9 cellular contexts compared by ENCODE assay signal in the genomic region with DNA sequence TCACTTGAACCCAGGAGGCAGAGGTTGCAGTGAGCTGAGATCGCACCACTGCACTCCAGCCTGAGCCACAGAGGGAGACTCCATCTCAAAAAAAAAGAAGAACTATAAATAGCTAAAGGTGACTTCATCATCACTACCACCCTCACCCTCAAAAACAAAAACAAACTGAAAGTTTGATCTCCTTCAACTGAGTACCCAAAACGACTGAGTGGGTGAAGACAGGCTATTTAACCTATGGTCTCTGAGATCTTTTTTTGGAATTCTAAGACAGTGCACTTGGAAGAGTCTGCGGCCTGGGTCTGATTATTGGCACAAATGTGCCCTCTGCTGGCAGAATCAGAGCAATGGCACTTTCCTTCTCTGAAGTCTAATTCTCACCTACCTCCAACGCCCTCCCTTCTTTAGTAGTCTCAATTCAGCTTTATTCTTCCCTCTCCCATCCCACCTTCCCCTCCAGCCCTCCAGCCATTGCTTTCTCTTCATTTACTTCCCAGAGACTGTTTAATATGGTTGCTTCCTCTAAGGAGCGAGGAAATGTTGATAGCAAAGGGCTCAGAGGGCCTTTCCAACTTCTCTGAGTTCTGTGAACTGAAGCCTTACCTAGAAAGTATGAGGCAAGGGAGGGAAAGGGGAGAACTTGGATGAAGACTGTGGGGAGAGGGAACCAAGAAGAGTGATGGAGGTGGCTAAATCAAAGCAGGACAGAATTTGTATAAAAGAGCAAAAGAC. TPM values are rescaled to one million over a fixed set of nuclear protein-coding genes. Genes with fewer than 3 reads are reported as not detected.
DNase-seq lines count a peak whose midpoint lies in the region; ATAC-seq and TF ChIP-seq lines count a peak whose summit lies in the region.
"Had no signal": no experiment of that assay in that cellular context is flagged by ENCODE, and none has a peak within 500 bp of the region (broad histone marks: within the 10 kb centered on the region; RNA-seq: fewer than 3 reads in every experiment).

No MANE protein-coding gene starts in this region.

- no peaks in the 10 kb centered on the region for H3K36me3 Mint-ChIP-seq in activated naive CD8-positive, alpha-beta T cell treated with anti-CD3 and anti-CD28 coated beads for 36 hours
- H3K36me3 Mint-ChIP-seq in glutamatergic neuron (ENCODE audit: unreplicated experiment) = no peaks in the 10 kb centered on the region

- ATAC-seq in GM19455 (IDR thresholded peaks at IDR 0.05; ENCODE audit: unreplicated experiment) = no peak

- H3K9me3 Mint-ChIP-seq in activated naive CD8-positive, alpha-beta T cell treated with anti-CD3 and anti-CD28 coated beads for 36 hours = no peaks in the 10 kb centered on the region
- peaks cover 8% of the 10 kb centered on the region for H3K9me3 Mint-ChIP-seq in glutamatergic neuron (ENCODE audit: unreplicated experiment)

- no peaks in the 10 kb centered on the region for H3K36me3 ChIP-seq in SJCRH30

- peak; percentile 19 for DNase-seq in NCI-H2107 treated with DMSO at 0.1 percent for 48 hours (lab: John Stamatoyannopoulos, UW; ENCODE audit: unreplicated experiment)
- DNase-seq in NCI-H2107 (lab: John Stamatoyannopoulos, UW) = no peak
- peak; percentile 63 for DNase-seq in LHCN-M2 (ENCODE audit: low read depth)
- peak; percentile 57 to 88 for DNase-seq in SJCRH30
- DNase-seq in activated naive CD8-positive, alpha-beta T cell treated with anti-CD3 and anti-CD28 coated beads for 36 hours = peak; percentile 32
- DNase-seq in glutamatergic neuron = peak; percentile 46
- peak in 7 of 10 donors; percentile 55 to 94 (median 61) for DNase-seq in posterior cingulate gyrus

- peaks cover 7% of the 10 kb centered on the region for H3K4me1 Mint-ChIP-seq in activated naive CD8-positive, alpha-beta T cell treated with anti-CD3 and anti-CD28 coated beads for 36 hours
- peaks cover 7% of the 10 kb centered on the region for H3K4me1 Mint-ChIP-seq in glutamatergic neuron (ENCODE audit: low read depth, unreplicated experiment)

- intact Hi-C loops in posterior cingulate gyrus (cut with DNase I) = loop anchor here (1.0 to 5.0 kb wide), 2 partner anchors 115 to 382 kb away; no protein-coding TSS in a partner anchor

- H3K27ac Mint-ChIP-seq in activated naive CD8-positive, alpha-beta T cell treated with anti-CD3 and anti-CD28 coated beads for 36 hours = no peak overlapping the region
- no peak overlapping the region for H3K27ac Mint-ChIP-seq in glutamatergic neuron (ENCODE audit: unreplicated experiment)

- H3K4me3 ChIP-seq in SJCRH30 = no peak overlapping the region

- H3K4me3 Mint-ChIP-seq in activated naive CD8-positive, alpha-beta T cell treated with anti-CD3 and anti-CD28 coated beads for 36 hours = no peak overlapping the region
- no peak overlapping the region for H3K4me3 Mint-ChIP-seq in glutamatergic neuron (ENCODE audit: unreplicated experiment)

- peak; percentile 77 for TF ChIP-seq CTCF in glutamatergic neuron (IDR thresholded peaks at IDR 0.05; ENCODE audit: partially characterized antibody, unreplicated experiment)

- peaks cover 6% of the 10 kb centered on the region; the same call in 1 of the 2 replicates for H3K4me1 ChIP-seq in SJCRH30

- peaks cover 11% of the 10 kb centered on the region for H3K27me3 Mint-ChIP-seq in activated naive CD8-positive, alpha-beta T cell treated with anti-CD3 and anti-CD28 coated beads for 36 hours
- peaks cover 7% of the 10 kb centered on the region for H3K27me3 Mint-ChIP-seq in glutamatergic neuron (ENCODE audit: unreplicated experiment)

- no peaks in the 10 kb centered on the region for H3K27me3 ChIP-seq in SJCRH30

- no peak overlapping the region for H3K27ac ChIP-seq in SJCRH30

- no peaks in the 10 kb centered on the region for H3K9me3 ChIP-seq in SJCRH30 (replicated peaks)

RNA-seq across cellular contexts. Expression of a gene that starts 2.9 kb away (rescaled TPM):
- not detected in 2 replicates for total RNA-seq in LHCN-M2 (2014; rRNA removed)
- polyA plus RNA-seq in LHCN-M2 (2012) = 0.09 TPM
- total RNA-seq in SJCRH30 (2014; rRNA removed; shearing (Covaris generic)) = 0.26 and 0.84 TPM in 2 replicates
- total RNA-seq in activated naive CD8-positive, alpha-beta T cell treated with anti-CD3 and anti-CD28 coated beads for 36 hours = not detected
- total RNA-seq in glutamatergic neuron (ENCODE audit: unreplicated experiment) = 0.64 TPM
- total RNA-seq: mononuclear cell had no signal

RNA-seq across cellular contexts. Expression of a gene that starts 11.7 kb away (rescaled TPM):
- total RNA-seq in LHCN-M2 (2014; rRNA removed) (0.32 and 0.63 TPM in 2 replicates), glutamatergic neuron (ENCODE audit: unreplicated experiment) (0.42 TPM)
- polyA plus RNA-seq in LHCN-M2 (2012) = 5.2 TPM
- 1.8 and 2.1 TPM in 2 replicates for total RNA-seq in SJCRH30 (2014; rRNA removed; shearing (Covaris generic))
- total RNA-seq in activated naive CD8-positive, alpha-beta T cell treated with anti-CD3 and anti-CD28 coated beads for 36 hours = not detected

RNA-seq across cellular contexts. Expression of a gene that starts 53.0 kb away (rescaled TPM):
- total RNA-seq in LHCN-M2 (2014; rRNA removed) = 19.2 and 43.2 TPM in 2 replicates
- polyA plus RNA-seq in LHCN-M2 (2012) = 7.5 TPM
- total RNA-seq in SJCRH30 (2014; rRNA removed; shearing (Covaris generic)) = 27.0 and 29.9 TPM in 2 replicates
- 1 to 10 TPM; 7.7 to 8.1 TPM for total RNA-seq in activated naive CD8-positive, alpha-beta T cell treated with anti-CD3 and anti-CD28 coated beads for 36 hours
- 9.1 TPM for total RNA-seq in glutamatergic neuron (ENCODE audit: unreplicated experiment)

RNA-seq across cellular contexts. Expression of a gene that starts 53.7 kb away (rescaled TPM):
- total RNA-seq in LHCN-M2 (2014; rRNA removed) (1.0 and 2.5 TPM in 2 replicates), glutamatergic neuron (ENCODE audit: unreplicated experiment) (10.9 TPM)
- 1.0 TPM for polyA plus RNA-seq in LHCN-M2 (2012)
- total RNA-seq in SJCRH30 (2014; rRNA removed; shearing (Covaris generic)) = 2.2 and 2.7 TPM in 2 replicates
- total RNA-seq in activated naive CD8-positive, alpha-beta T cell treated with anti-CD3 and anti-CD28 coated beads for 36 hours = 1 to 10 TPM; 5.4 to 6.7 TPM
